In the genomic region with DNA sequence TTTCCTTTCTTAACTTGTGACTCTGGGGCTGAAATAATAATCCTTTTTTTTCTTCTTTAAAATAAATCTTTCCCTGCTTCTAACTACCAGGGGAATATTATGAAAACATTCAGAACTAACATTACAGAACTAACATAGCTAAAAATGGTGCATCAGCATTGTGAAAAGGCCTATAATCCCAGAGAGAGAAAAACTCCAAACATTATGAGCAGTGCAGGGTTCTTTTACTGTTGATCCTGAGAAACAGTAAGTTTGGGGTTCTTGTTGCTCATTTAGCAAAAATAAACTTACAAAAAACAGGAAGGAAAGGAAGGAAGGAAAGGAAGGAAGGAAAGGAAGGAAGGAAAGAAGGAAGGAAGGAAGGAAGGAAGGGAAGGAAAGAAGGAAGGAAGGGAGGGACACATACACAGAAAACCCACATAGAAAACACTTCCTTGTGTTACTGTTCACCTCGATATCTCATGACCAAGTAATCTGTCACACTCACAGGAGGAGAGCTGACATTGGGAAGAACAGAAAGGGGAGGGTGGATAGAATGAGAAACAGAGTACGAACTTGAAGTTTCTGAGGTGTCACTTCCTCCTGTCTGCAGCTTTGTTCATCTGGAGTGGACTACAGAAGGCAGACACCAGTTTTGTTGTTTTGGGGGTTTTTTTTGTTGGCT, we compare ENCODE assay signal across 1 cellular context.
TF ChIP-seq lines count a peak whose summit lies in the region.

No MANE protein-coding gene starts in this region.

TF ChIP-seq in SK-N-SH, 30 proteins besides CTCF, POLR2A, EP300 and RAD21 (continued from another document):
- TF ChIP-seq REST (IDR thresholded peaks at IDR 0.05; ENCODE audit: low read depth, low read length) (no peak), ZBTB33 (IDR thresholded peaks at IDR 0.05; ENCODE audit: borderline replicate concordance, low read depth) (no peak), GATA2 (CRISPR knock-in tag; IDR thresholded peaks at IDR 0.05) (no peak), POLR2AphosphoS5 (IDR thresholded peaks at IDR 0.05; ENCODE audit: low read depth, low read length) (no peak)
- TF ChIP-seq, protein P1, sequence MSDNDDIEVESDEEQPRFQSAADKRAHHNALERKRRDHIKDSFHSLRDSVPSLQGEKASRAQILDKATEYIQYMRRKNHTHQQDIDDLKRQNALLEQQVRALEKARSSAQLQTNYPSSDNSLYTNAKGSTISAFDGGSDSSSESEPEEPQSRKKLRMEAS (IDR thresholded peaks at IDR 0.05; ENCODE audit: low read depth), result no peak
